29 cellular contexts compared by ENCODE assay signal in the genomic region with DNA sequence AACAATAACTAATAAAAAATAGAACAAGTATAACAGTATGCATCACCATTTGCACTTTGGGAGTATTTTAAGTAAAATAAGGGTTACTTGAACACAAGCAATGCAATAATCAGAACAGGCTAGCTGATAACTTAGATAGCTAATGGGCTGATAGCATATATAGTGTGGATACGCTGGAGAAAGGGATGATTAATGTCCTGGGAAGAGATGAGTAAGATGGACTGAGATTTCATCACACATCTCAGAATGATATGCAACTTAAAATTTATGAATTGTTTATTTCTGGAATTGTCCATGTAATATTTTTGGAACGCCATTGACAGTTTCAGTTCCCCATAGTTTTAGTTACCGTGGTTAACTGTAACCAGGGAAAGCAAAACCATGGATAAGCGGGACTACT.
"Had no signal": no experiment of that assay in that cellular context is flagged by ENCODE, and none has a peak within 500 bp of the region (broad histone marks: within the 10 kb centered on the region; RNA-seq: fewer than 3 reads in every experiment).

No MANE protein-coding gene starts in this region.

- ATAC-seq: activated T-cell treated with anti-CD3 and anti-CD28 coated beads, Interleukin-2, amount 50 U/mL, for 4 hours; activated T-helper 17 cell treated with anti-CD3 and anti-CD28 coated beads, Interleukin-2, amount 50 U/mL, for 72 hours; T-cell had no signal

- H3K4me1 Mint-ChIP-seq: activated CD4-positive, alpha-beta T cell treated with anti-CD3 and anti-CD28 coated beads, Interleukin-2, amount 10 ng/mL, durations not matched to agents 7 days and 5 days; activated naive CD8-positive, alpha-beta T cell treated with anti-CD3 and anti-CD28 coated beads for 36 hours; activated T-helper 17 cell treated with anti-CD3 and anti-CD28 coated beads, Interleukin-2, amount 50 U/mL, for 72 hours; T-cell had no signal

- H3K27ac Mint-ChIP-seq: activated CD4-positive, alpha-beta memory T cell treated with anti-CD3 and anti-CD28 coated beads for 36 hours; activated CD4-positive, alpha-beta T cell treated with anti-CD3 and anti-CD28 coated beads, Interleukin-2, amount 10 ng/mL, durations not matched to agents 7 days and 5 days; activated naive CD4-positive, alpha-beta T cell treated with anti-CD3 and anti-CD28 coated beads for 36 hours; activated naive CD8-positive, alpha-beta T cell treated with anti-CD3 and anti-CD28 coated beads for 36 hours; activated T-helper 17 cell treated with anti-CD3 and anti-CD28 coated beads, Interleukin-2, amount 50 U/mL, for 72 hours; T-cell had no signal

- DNase-seq: activated CD4-positive, alpha-beta memory T cell treated with anti-CD3 and anti-CD28 coated beads for 36 hours; activated CD4-positive, alpha-beta T cell treated with anti-CD3 and anti-CD28 coated beads, Interleukin-2, amount 10 ng/mL, durations not matched to agents 7 days and 5 days; activated CD4-positive, CD25-positive, alpha-beta regulatory T cell; activated CD8-positive, alpha-beta memory T cell treated with anti-CD3 and anti-CD28 coated beads for 24 hours; activated gamma-delta T cell; activated naive CD4-positive, alpha-beta T cell treated with anti-CD3 and anti-CD28 coated beads for 36 hours; activated naive CD8-positive, alpha-beta T cell treated with anti-CD3 and anti-CD28 coated beads for 36 hours; activated T-cell treated with anti-CD3 and anti-CD28 coated beads, Interleukin-2, amount 50 U/mL, for 4 hours; anterior cingulate cortex; caudate nucleus; Karpas-422; MM.1S; NCI-H1092 treated with DMSO at 0.1 percent for 48 hours; NCI-H1417 treated with DMSO at 0.1 percent for 48 hours; NCI-H1694; NCI-H2029; NCI-H2107; NCI-H2171 treated with DMSO at 0.1 percent for 48 hours; NCI-H345; NCI-H510A; NCI-H526 treated with DMSO at 0.1 percent for 48 hours; NCI-H82; T-cell; T-helper 2 cell; T1000 had no signal

- H3K4me3 Mint-ChIP-seq: activated CD4-positive, alpha-beta memory T cell treated with anti-CD3 and anti-CD28 coated beads for 36 hours; activated CD4-positive, alpha-beta T cell treated with anti-CD3 and anti-CD28 coated beads, Interleukin-2, amount 10 ng/mL, durations not matched to agents 7 days and 5 days; activated naive CD4-positive, alpha-beta T cell treated with anti-CD3 and anti-CD28 coated beads for 36 hours; activated naive CD8-positive, alpha-beta T cell treated with anti-CD3 and anti-CD28 coated beads for 36 hours; activated T-cell treated with anti-CD3 and anti-CD28 coated beads, Interleukin-2, amount 50 U/mL, for 4 hours; activated T-helper 17 cell treated with anti-CD3 and anti-CD28 coated beads, Interleukin-2, amount 50 U/mL, for 72 hours; T-cell had no signal

- H3K27ac ChIP-seq: SK-N-MC, VCaP had no signal

- FAIRE-seq: RCC 7860 had no signal

- H3K36me3 Mint-ChIP-seq: activated CD4-positive, alpha-beta memory T cell treated with anti-CD3 and anti-CD28 coated beads for 36 hours; activated naive CD8-positive, alpha-beta T cell treated with anti-CD3 and anti-CD28 coated beads for 36 hours; T-cell had no signal

- H3K9me3 Mint-ChIP-seq: activated CD4-positive, alpha-beta T cell treated with anti-CD3 and anti-CD28 coated beads, Interleukin-2, amount 10 ng/mL, durations not matched to agents 7 days and 5 days; activated T-helper 17 cell treated with anti-CD3 and anti-CD28 coated beads, Interleukin-2, amount 50 U/mL, for 72 hours had no signal

- H3K4me3 ChIP-seq: SK-N-MC had no signal
